ENCODE assay signal across 36 cellular contexts in the genomic region with DNA sequence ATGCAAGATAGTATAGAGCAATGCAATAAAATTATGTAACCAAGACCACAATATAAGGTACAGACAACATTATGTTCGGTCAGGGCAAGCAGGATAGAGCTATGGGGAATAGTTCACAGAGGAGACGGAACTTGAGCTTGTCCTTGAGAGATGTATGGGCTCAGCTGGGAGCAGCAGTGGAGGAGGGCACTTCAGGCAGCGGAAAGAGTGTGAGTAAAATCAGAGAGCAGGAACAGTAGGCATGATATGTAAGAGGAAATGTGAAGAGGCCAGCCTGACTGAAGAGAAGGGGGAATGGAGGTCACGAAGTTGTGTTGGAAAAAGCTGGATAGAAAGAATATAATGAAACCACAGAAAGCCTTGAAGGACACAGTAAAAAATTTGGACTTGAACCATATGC.
"Had no signal": no experiment of that assay in that cellular context is flagged by ENCODE, and none has a peak within 500 bp of the region (broad histone marks: within the 10 kb centered on the region; RNA-seq: fewer than 3 reads in every experiment).

No MANE protein-coding gene starts in this region.

- H3K9me3 Mint-ChIP-seq: activated CD4-positive, alpha-beta memory T cell treated with anti-CD3 and anti-CD28 coated beads, Interleukin-2, amount 10 ng/mL, durations not matched to agents 7 days and 5 days; activated CD4-positive, alpha-beta T cell treated with anti-CD3 and anti-CD28 coated beads, Interleukin-2, amount 10 ng/mL, durations not matched to agents 7 days and 5 days; activated naive CD4-positive, alpha-beta T cell treated with anti-CD3 and anti-CD28 coated beads, Interleukin-2, amount 10 ng/mL, durations not matched to agents 7 days and 5 days; activated naive CD4-positive, alpha-beta T cell treated with anti-CD3 and anti-CD28 coated beads, Interleukin-2, amount 50 U/mL, for 24 hours; activated naive CD8-positive, alpha-beta T cell treated with anti-CD3 and anti-CD28 coated beads, Interleukin-2, amount 10 ng/mL, durations not matched to agents 7 days and 5 days; activated naive CD8-positive, alpha-beta T cell treated with anti-CD3 and anti-CD28 coated beads, Interleukin-2, amount 50 U/mL, for 24 hours; activated T-cell treated with anti-CD3 and anti-CD28 coated beads, Interleukin-2, amount 50 U/mL, for 24 hours; activated T-helper 2 cell treated with anti-CD3 and anti-CD28 coated beads, Interferon-gamma antibody, Interleukin-2, Interleukin-4, amounts not matched to agents 10 μg/mL and 5 μg/mL and 100 μg/mL, durations not matched to agents 14 hours and 24 hours and 36 hours; T-helper 1 cell treated with Interleukin-12 subunit alpha and Interleukin-12 subunit beta and Interleukin-4 antibody, amounts not matched to agents 30 μg/mL and 1 μg/mL, for 36 hours; T-helper 2 cell treated with Interferon-gamma antibody and Interleukin-4, amounts not matched to agents 5 μg/mL and 100 μg/mL, for 36 hours had no signal

- DNase-seq: activated CD4-positive, alpha-beta memory T cell treated with anti-CD3 and anti-CD28 coated beads, Interleukin-2, amount 10 ng/mL, durations not matched to agents 7 days and 5 days; activated CD4-positive, alpha-beta T cell treated with anti-CD3 and anti-CD28 coated beads for 1 hour; activated CD4-positive, alpha-beta T cell treated with anti-CD3 and anti-CD28 coated beads for 36 hours; activated CD4-positive, alpha-beta T cell treated with anti-CD3 and anti-CD28 coated beads for 48 hours; activated CD4-positive, alpha-beta T cell treated with anti-CD3 and anti-CD28 coated beads, Interleukin-2, amount 10 ng/mL, durations not matched to agents 7 days and 5 days; activated CD4-positive, alpha-beta T cell treated with anti-CD3 and anti-CD28 coated beads, Interleukin-2, amount 50 U/mL, for 48 hours; activated CD4-positive, CD25-positive, alpha-beta regulatory T cell; activated CD8-positive, alpha-beta memory T cell treated with anti-CD3 and anti-CD28 coated beads for 24 hours; activated CD8-positive, alpha-beta memory T cell treated with anti-CD3 and anti-CD28 coated beads, Interleukin-2, amount 10 ng/mL, durations not matched to agents 7 days and 5 days; activated CD8-positive, alpha-beta memory T cell treated with anti-CD3 and anti-CD28 coated beads, Interleukin-2, amount 50 U/mL, for 48 hours; activated CD8-positive, alpha-beta T cell treated with anti-CD3 and anti-CD28 coated beads, Interleukin-2, amount 10 ng/mL, durations not matched to agents 7 days and 5 days; activated effector memory CD4-positive, alpha-beta T cell treated with Interleukin-2 at 50 U/mL for 16 hours; activated gamma-delta T cell; activated naive CD4-positive, alpha-beta T cell treated with anti-CD3 and anti-CD28 coated beads, Interleukin-2, amount 10 ng/mL, durations not matched to agents 7 days and 5 days; activated naive CD4-positive, alpha-beta T cell treated with Interleukin-2 at 50 U/mL for 16 hours; activated naive CD8-positive, alpha-beta T cell treated with anti-CD3 and anti-CD28 coated beads, Interleukin-2, amount 10 ng/mL, durations not matched to agents 7 days and 5 days; activated naive CD8-positive, alpha-beta T cell treated with anti-CD3 and anti-CD28 coated beads, Interleukin-2, amount 50 U/mL, for 24 hours; activated T-cell treated with anti-CD3 and anti-CD28 coated beads, Interleukin-2, amount 50 U/mL, for 24 hours; activated T-cell treated with anti-CD3 and anti-CD28 coated beads, Interleukin-2, amount 50 U/mL, for 48 hours; amygdala; anterior cingulate cortex; central memory CD4-positive, alpha-beta T cell; T-helper 1 cell; T-helper 2 cell; T-helper 9 cell had no signal

- FAIRE-seq: bronchial epithelial cell, TTC549 had no signal

- H3K4me3 ChIP-seq: ascending aorta had no signal

- H3K4me1 ChIP-seq: ascending aorta had no signal

- H3K9me3 ChIP-seq: ascending aorta had no signal

- H3K27me3 ChIP-seq: ascending aorta had no signal

- H3K4me3 Mint-ChIP-seq: activated CD4-positive, alpha-beta memory T cell treated with anti-CD3 and anti-CD28 coated beads, Interleukin-2, amount 10 ng/mL, durations not matched to agents 7 days and 5 days; activated CD4-positive, alpha-beta T cell treated with anti-CD3 and anti-CD28 coated beads for 36 hours; activated CD4-positive, alpha-beta T cell treated with anti-CD3 and anti-CD28 coated beads, Interleukin-2, amount 10 ng/mL, durations not matched to agents 7 days and 5 days; activated CD8-positive, alpha-beta memory T cell treated with anti-CD3 and anti-CD28 coated beads, Interleukin-2, amount 10 ng/mL, durations not matched to agents 7 days and 5 days; activated CD8-positive, alpha-beta T cell treated with anti-CD3 and anti-CD28 coated beads, Interleukin-2, amount 10 ng/mL, durations not matched to agents 7 days and 5 days; activated naive CD4-positive, alpha-beta T cell treated with anti-CD3 and anti-CD28 coated beads, Interleukin-2, amount 10 ng/mL, durations not matched to agents 7 days and 5 days; activated naive CD4-positive, alpha-beta T cell treated with anti-CD3 and anti-CD28 coated beads, Interleukin-2, amount 50 U/mL, for 24 hours; activated naive CD8-positive, alpha-beta T cell; activated naive CD8-positive, alpha-beta T cell treated with anti-CD3 and anti-CD28 coated beads, Interleukin-2, amount 10 ng/mL, durations not matched to agents 7 days and 5 days; activated naive CD8-positive, alpha-beta T cell treated with anti-CD3 and anti-CD28 coated beads, Interleukin-2, amount 50 U/mL, for 24 hours; activated T-cell treated with anti-CD3 and anti-CD28 coated beads, Interleukin-2, amount 50 U/mL, for 24 hours; brain; T-helper 1 cell treated with Interleukin-12 subunit alpha and Interleukin-12 subunit beta and Interleukin-4 antibody, amounts not matched to agents 30 μg/mL and 1 μg/mL, for 36 hours; T-helper 2 cell treated with Interferon-gamma antibody and Interleukin-4, amounts not matched to agents 5 μg/mL and 100 μg/mL, for 36 hours had no signal

- H3K4me1 Mint-ChIP-seq: activated CD4-positive, alpha-beta memory T cell treated with anti-CD3 and anti-CD28 coated beads, Interleukin-2, amount 10 ng/mL, durations not matched to agents 7 days and 5 days; activated CD4-positive, alpha-beta T cell treated with anti-CD3 and anti-CD28 coated beads for 36 hours; activated CD4-positive, alpha-beta T cell treated with anti-CD3 and anti-CD28 coated beads, Interleukin-2, amount 10 ng/mL, durations not matched to agents 7 days and 5 days; activated CD8-positive, alpha-beta memory T cell treated with anti-CD3 and anti-CD28 coated beads, Interleukin-2, amount 10 ng/mL, durations not matched to agents 7 days and 5 days; activated naive CD4-positive, alpha-beta T cell treated with anti-CD3 and anti-CD28 coated beads, Interleukin-2, amount 10 ng/mL, durations not matched to agents 7 days and 5 days; activated naive CD4-positive, alpha-beta T cell treated with anti-CD3 and anti-CD28 coated beads, Interleukin-2, amount 50 U/mL, for 24 hours; activated naive CD8-positive, alpha-beta T cell treated with anti-CD3 and anti-CD28 coated beads, Interleukin-2, amount 10 ng/mL, durations not matched to agents 7 days and 5 days; activated naive CD8-positive, alpha-beta T cell treated with anti-CD3 and anti-CD28 coated beads, Interleukin-2, amount 50 U/mL, for 24 hours had no signal

- H3K36me3 ChIP-seq: ascending aorta had no signal

- H3K27ac Mint-ChIP-seq: activated CD4-positive, alpha-beta memory T cell treated with anti-CD3 and anti-CD28 coated beads, Interleukin-2, amount 10 ng/mL, durations not matched to agents 7 days and 5 days; activated CD4-positive, alpha-beta T cell treated with anti-CD3 and anti-CD28 coated beads for 36 hours; activated CD4-positive, alpha-beta T cell treated with anti-CD3 and anti-CD28 coated beads, Interleukin-2, amount 10 ng/mL, durations not matched to agents 7 days and 5 days; activated CD8-positive, alpha-beta memory T cell treated with anti-CD3 and anti-CD28 coated beads, Interleukin-2, amount 10 ng/mL, durations not matched to agents 7 days and 5 days; activated CD8-positive, alpha-beta T cell treated with anti-CD3 and anti-CD28 coated beads, Interleukin-2, amount 10 ng/mL, durations not matched to agents 7 days and 5 days; activated naive CD4-positive, alpha-beta T cell treated with anti-CD3 and anti-CD28 coated beads, Interleukin-2, amount 10 ng/mL, durations not matched to agents 7 days and 5 days; activated naive CD4-positive, alpha-beta T cell treated with anti-CD3 and anti-CD28 coated beads, Interleukin-2, amount 50 U/mL, for 24 hours; activated naive CD8-positive, alpha-beta T cell; activated naive CD8-positive, alpha-beta T cell treated with anti-CD3 and anti-CD28 coated beads, Interleukin-2, amount 10 ng/mL, durations not matched to agents 7 days and 5 days; activated naive CD8-positive, alpha-beta T cell treated with anti-CD3 and anti-CD28 coated beads, Interleukin-2, amount 50 U/mL, for 24 hours; activated T-cell treated with anti-CD3 and anti-CD28 coated beads, Interleukin-2, amount 50 U/mL, for 24 hours; activated T-helper 2 cell treated with anti-CD3 and anti-CD28 coated beads, Interferon-gamma antibody, Interleukin-2, Interleukin-4, amounts not matched to agents 10 μg/mL and 5 μg/mL and 100 μg/mL, durations not matched to agents 14 hours and 24 hours and 36 hours; T-helper 1 cell treated with Interleukin-12 subunit alpha and Interleukin-12 subunit beta and Interleukin-4 antibody, amounts not matched to agents 30 μg/mL and 1 μg/mL, for 36 hours; T-helper 2 cell treated with Interferon-gamma antibody and Interleukin-4, amounts not matched to agents 5 μg/mL and 100 μg/mL, for 36 hours had no signal

- H3K27me3 Mint-ChIP-seq: activated naive CD4-positive, alpha-beta T cell treated with anti-CD3 and anti-CD28 coated beads, Interleukin-2, amount 10 ng/mL, durations not matched to agents 7 days and 5 days had no signal

- ATAC-seq: activated CD4-positive, alpha-beta T cell treated with anti-CD3 and anti-CD28 coated beads for 36 hours; activated CD4-positive, CD25-positive, alpha-beta regulatory T cell treated with anti-CD3 and anti-CD28 coated beads, Interleukin-2, amount 50 U/mL, for 24 hours; activated CD8-positive, alpha-beta memory T cell treated with anti-CD3 and anti-CD28 coated beads, Interleukin-2, amount 10 ng/mL, durations not matched to agents 7 days and 5 days; activated CD8-positive, alpha-beta T cell treated with anti-CD3 and anti-CD28 coated beads, Interleukin-2, amount 10 ng/mL, durations not matched to agents 7 days and 5 days; activated naive CD8-positive, alpha-beta T cell treated with anti-CD3 and anti-CD28 coated beads, Interleukin-2, amount 50 U/mL, for 24 hours had no signal

- H3K27ac ChIP-seq: ascending aorta, VCaP had no signal

- H3K36me3 Mint-ChIP-seq: activated CD8-positive, alpha-beta memory T cell treated with anti-CD3 and anti-CD28 coated beads, Interleukin-2, amount 10 ng/mL, durations not matched to agents 7 days and 5 days; activated naive CD4-positive, alpha-beta T cell treated with anti-CD3 and anti-CD28 coated beads, Interleukin-2, amount 10 ng/mL, durations not matched to agents 7 days and 5 days; activated naive CD4-positive, alpha-beta T cell treated with anti-CD3 and anti-CD28 coated beads, Interleukin-2, amount 50 U/mL, for 24 hours; activated naive CD8-positive, alpha-beta T cell; activated naive CD8-positive, alpha-beta T cell treated with anti-CD3 and anti-CD28 coated beads, Interleukin-2, amount 10 ng/mL, durations not matched to agents 7 days and 5 days; brain had no signal
